Comparison of ENCODE assay signal across 11 cellular contexts in the genomic region with DNA sequence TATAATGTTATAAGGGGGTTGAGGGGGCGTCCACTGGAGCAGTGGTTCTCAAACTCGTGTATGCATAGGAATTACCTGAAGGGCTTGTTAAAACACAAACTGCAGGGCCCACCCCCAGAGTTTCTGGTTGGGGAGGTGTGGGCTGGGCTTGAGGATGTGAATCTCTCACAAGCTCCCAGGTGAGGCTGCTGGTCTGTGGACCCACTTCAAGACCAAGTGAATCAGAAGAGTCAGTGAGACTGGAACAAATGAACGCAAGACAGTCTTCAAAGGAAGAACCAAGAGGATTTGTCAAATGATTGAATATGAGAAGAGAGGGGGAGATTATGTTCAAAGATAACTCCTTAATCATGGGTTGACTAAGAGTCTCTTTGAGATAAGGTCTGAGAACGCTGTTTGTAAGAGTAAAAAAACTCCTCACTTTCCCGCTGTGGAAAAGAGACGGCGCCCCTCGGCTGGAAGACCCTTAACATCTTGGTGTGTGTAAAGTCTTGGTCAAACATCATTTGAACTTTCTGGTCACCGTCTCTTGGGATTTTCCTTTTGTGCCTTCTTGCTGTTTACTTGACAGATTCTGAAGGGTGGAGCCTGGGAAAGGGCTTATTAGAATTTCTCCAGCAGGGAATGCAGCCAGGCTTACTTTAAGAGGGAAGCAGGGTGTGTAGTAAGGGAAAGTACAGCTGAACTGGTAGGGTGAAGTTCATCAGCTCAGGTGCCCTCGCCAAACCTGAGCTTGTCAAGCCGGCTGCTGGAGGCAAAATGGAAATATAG. TPM values are rescaled to one million over a fixed set of nuclear protein-coding genes. Genes with fewer than 3 reads are reported as not detected.
DNase-seq lines count a peak whose midpoint lies in the region; ATAC-seq, FAIRE-seq and TF ChIP-seq lines count a peak whose summit lies in the region.
"Had no signal": no experiment of that assay in that cellular context is flagged by ENCODE, and none has a peak within 500 bp of the region (broad histone marks: within the 10 kb centered on the region; RNA-seq: fewer than 3 reads in every experiment).

No MANE protein-coding gene starts in this region.

- CTCF ChIA-PET in CD4-positive, alpha-beta memory T cell (lab: Charles Lee; ENCODE audit: partially characterized antibody): interaction anchor here (1.1 kb wide), 1 partner anchor 9 kb away, joined by 3 read pairs; no protein-coding TSS in a partner anchor
- CTCF ChIA-PET in WTC11 (lab: Charles Lee): interaction anchor here (0.5 kb wide), 1 partner anchor 111 kb away, joined by 5 read pairs; no protein-coding TSS in a partner anchor

- no peaks in the 10 kb centered on the region for H3K27me3 ChIP-seq in CD4-positive, alpha-beta memory T cell (ENCODE audit: insufficient read depth, low read length)
- H3K27me3 ChIP-seq in small intestine (ENCODE audit: control insufficient read depth in 2 of 2, insufficient read depth in 2 of 2, low read length in 2 of 2): no peaks in the 10 kb centered on the region

- TF ChIP-seq CTCF in WTC11 (IDR thresholded peaks at IDR 0.05) (no peak), fibroblast of villous mesenchyme (IDR thresholded peaks at IDR 0.05; ENCODE audit: insufficient read depth, low read depth, low read length) (no peak)

- DNase-seq in CD4-positive, alpha-beta memory T cell: no peak
- DNase-seq in WTC11 (ENCODE audit: low spot score) (no peak), fibroblast of villous mesenchyme (ENCODE audit: low read depth) (peak; percentile 69), small intestine (peak; percentile 93), COLO829 (ENCODE audit: low spot score) (no peak), NK-92 (lab: John Stamatoyannopoulos, UW; ENCODE audit: unreplicated experiment) (no peak), GM19238 (ENCODE audit: insufficient read length, low spot score) (no peak), NCI-H146 treated with DMSO at 0.1 percent for 48 hours (lab: John Stamatoyannopoulos, UW; ENCODE audit: unreplicated experiment) (no peak)
- DNase-seq: C1 segment of cervical spinal cord, caudate nucleus had no signal

- intact Hi-C loops in CD4-positive, alpha-beta memory T cell (cut with micrococcal nuclease): no loop called here

- H3K27ac Mint-ChIP-seq in CD4-positive, alpha-beta memory T cell: peak overlapping the region in 4 of 7 donors; percentile 29 to 76 (median 44)
- H3K27ac Mint-ChIP-seq in WTC11: peak overlapping the region; percentile 22
- H3K27ac Mint-ChIP-seq: T-helper 1 cell treated with Interleukin-12 subunit alpha and Interleukin-12 subunit beta and Interleukin-4 antibody, amounts not matched to agents 30 μg/mL and 1 μg/mL, for 36 hours had no signal

- WGBS in small intestine, 3 donors: 26 to 53% (median 37%) methylated on average over 11 of the region's 11 CpGs

- H3K27me3 Mint-ChIP-seq in CD4-positive, alpha-beta memory T cell: no peaks in the 10 kb centered on the region
- H3K27me3 Mint-ChIP-seq in WTC11 (ENCODE audit: low read depth): no peaks in the 10 kb centered on the region

- H3K4me1 Mint-ChIP-seq in CD4-positive, alpha-beta memory T cell: peaks cover 30 to 72% (median 49%) of the 10 kb centered on the region in 4 donors
- H3K4me1 Mint-ChIP-seq in WTC11: peaks cover 67% of the 10 kb centered on the region

- H3K9me3 Mint-ChIP-seq in CD4-positive, alpha-beta memory T cell: no peaks in the 10 kb centered on the region
- no peaks in the 10 kb centered on the region for H3K9me3 Mint-ChIP-seq in WTC11
- H3K9me3 Mint-ChIP-seq: T-helper 1 cell treated with Interleukin-12 subunit alpha and Interleukin-12 subunit beta and Interleukin-4 antibody, amounts not matched to agents 30 μg/mL and 1 μg/mL, for 36 hours had no signal

- ATAC-seq in WTC11: no peak

- POLR2A ChIA-PET in CD4-positive, alpha-beta memory T cell (lab: Charles Lee; ENCODE audit: partially characterized antibody): no interaction called here
- POLR2A ChIA-PET in WTC11 (lab: Charles Lee): no interaction called here

- no peak overlapping the region for H3K4me3 ChIP-seq in CD4-positive, alpha-beta memory T cell (ENCODE audit: low read length in 2 of 2)
- H3K4me3 ChIP-seq in fibroblast of villous mesenchyme (ENCODE audit: low read depth, low read length) (no peak overlapping the region), small intestine (ENCODE audit: low read depth in 1 of 2, low read length in 2 of 2) (peak overlapping the region in 1 of 2 donors; percentile 25)

- no peaks in the 10 kb centered on the region for H3K36me3 ChIP-seq in CD4-positive, alpha-beta memory T cell (ENCODE audit: insufficient read depth, low read length)
- H3K36me3 ChIP-seq in small intestine (ENCODE audit: control insufficient read depth in 2 of 2, insufficient read depth in 2 of 2, low read length in 2 of 2): no peaks in the 10 kb centered on the region

- peaks cover 14% of the 10 kb centered on the region for H3K4me1 ChIP-seq in CD4-positive, alpha-beta memory T cell (ENCODE audit: insufficient read depth, low read length)
- H3K4me1 ChIP-seq in small intestine (ENCODE audit: control insufficient read depth in 2 of 2, insufficient read depth in 1 of 2, low read depth in 1 of 2, low read length in 1 of 2): peaks cover 12 to 22% of the 10 kb centered on the region in 2 donors

- no peaks in the 10 kb centered on the region for H3K9me3 ChIP-seq in CD4-positive, alpha-beta memory T cell (ENCODE audit: control insufficient read depth in 1 of 2, low read length in 2 of 2)
- no peaks in the 10 kb centered on the region for H3K9me3 ChIP-seq in small intestine (ENCODE audit: control insufficient read depth, low read depth)

- no peak overlapping the region for H3K4me3 Mint-ChIP-seq in CD4-positive, alpha-beta memory T cell
- H3K4me3 Mint-ChIP-seq in WTC11: no peak overlapping the region
- H3K4me3 Mint-ChIP-seq: T-helper 1 cell treated with Interleukin-12 subunit alpha and Interleukin-12 subunit beta and Interleukin-4 antibody, amounts not matched to agents 30 μg/mL and 1 μg/mL, for 36 hours had no signal

- no peak overlapping the region for H3K27ac ChIP-seq in CD4-positive, alpha-beta memory T cell (ENCODE audit: low read depth, low read length)
- peak overlapping the region; percentile 88 to 89 for H3K27ac ChIP-seq in small intestine (ENCODE audit: low read depth in 1 of 2, low read length in 1 of 2)

- H3K36me3 Mint-ChIP-seq in CD4-positive, alpha-beta memory T cell: peaks cover 0 to 8% of the 10 kb centered on the region in 2 donors
- peaks cover 7% of the 10 kb centered on the region for H3K36me3 Mint-ChIP-seq in WTC11

- no peak for FAIRE-seq in small intestine (lab: Jason Lieb, UNC)

TF ChIP-seq in WTC11, 78 proteins besides CTCF, POLR2A, EP300 and RAD21 (continues in another document):
- TF ChIP-seq FOXJ3 (CRISPR knock-in tag; IDR thresholded peaks at IDR 0.05; ENCODE audit: borderline replicate concordance): no peak
- no peak for TF ChIP-seq SMAD4 (CRISPR knock-in tag; IDR thresholded peaks at IDR 0.05)
- no peak for TF ChIP-seq NFATC4 (CRISPR knock-in tag; IDR thresholded peaks at IDR 0.05)
- TF ChIP-seq NR3C1 (CRISPR knock-in tag; conservative IDR thresholded peaks at IDR 0.05; ENCODE audit: low read depth): no peak
- TF ChIP-seq, protein P1, sequence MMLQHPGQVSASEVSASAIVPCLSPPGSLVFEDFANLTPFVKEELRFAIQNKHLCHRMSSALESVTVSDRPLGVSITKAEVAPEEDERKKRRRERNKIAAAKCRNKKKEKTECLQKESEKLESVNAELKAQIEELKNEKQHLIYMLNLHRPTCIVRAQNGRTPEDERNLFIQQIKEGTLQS (CRISPR knock-in tag; conservative IDR thresholded peaks at IDR 0.05): no peak
- no peak for TF ChIP-seq MYBL2 (CRISPR knock-in tag; IDR thresholded peaks at IDR 0.05)
- TF ChIP-seq ZNF121 (CRISPR knock-in tag; IDR thresholded peaks at IDR 0.05): no peak
- TF ChIP-seq ZNF232 (CRISPR knock-in tag; IDR thresholded peaks at IDR 0.05): no peak
- TF ChIP-seq NR1H2 (CRISPR knock-in tag; IDR thresholded peaks at IDR 0.05): no peak
- TF ChIP-seq ARID4B (CRISPR knock-in tag; IDR thresholded peaks at IDR 0.05; ENCODE audit: borderline replicate concordance): no peak
- TF ChIP-seq GRHL2 (CRISPR knock-in tag; IDR thresholded peaks at IDR 0.05; ENCODE audit: insufficient replicate concordance, severe bottlenecking): no peak
- no peak for TF ChIP-seq ZNF317 (CRISPR knock-in tag; IDR thresholded peaks at IDR 0.05; ENCODE audit: borderline replicate concordance, low read depth)

RNA-seq across cellular contexts. Expression of gene FOXN3, which starts 5.3 kb away (rescaled TPM):
- 100 to 1,000 TPM; 109 to 111 TPM for total RNA-seq in CD4-positive, alpha-beta memory T cell
- polyA plus RNA-seq in CD4-positive, alpha-beta memory T cell: 100 to 1,000 TPM in 1 of 2 donors, 10 to 100 TPM in 1; 92.6 to 103 TPM
- total RNA-seq in WTC11 (2021): 143 to 170 TPM (median 147 TPM) in 3 replicates
- total RNA-seq in fibroblast of villous mesenchyme: 33.2 and 58.6 TPM in 2 replicates
- polyA plus RNA-seq in small intestine: 10 to 100 TPM; 22.0 to 47.3 (median 47.2) TPM

Comparison
In these comparisons a context has a peak if more than half of its experiments do, and no peak if none do; other contexts are left out.
1. DNase-seq: peak in fibroblast of villous mesenchyme (single experiment) and small intestine (single experiment); none in CD4-positive, alpha-beta memory T cell (0 of 5), WTC11 (single experiment), COLO829 (single experiment), NK-92 (single experiment), GM19238 (single experiment) and NCI-H146 treated with DMSO at 0.1 percent for 48 hours (single experiment).